8 cellular contexts compared by ENCODE assay signal in the genomic region with DNA sequence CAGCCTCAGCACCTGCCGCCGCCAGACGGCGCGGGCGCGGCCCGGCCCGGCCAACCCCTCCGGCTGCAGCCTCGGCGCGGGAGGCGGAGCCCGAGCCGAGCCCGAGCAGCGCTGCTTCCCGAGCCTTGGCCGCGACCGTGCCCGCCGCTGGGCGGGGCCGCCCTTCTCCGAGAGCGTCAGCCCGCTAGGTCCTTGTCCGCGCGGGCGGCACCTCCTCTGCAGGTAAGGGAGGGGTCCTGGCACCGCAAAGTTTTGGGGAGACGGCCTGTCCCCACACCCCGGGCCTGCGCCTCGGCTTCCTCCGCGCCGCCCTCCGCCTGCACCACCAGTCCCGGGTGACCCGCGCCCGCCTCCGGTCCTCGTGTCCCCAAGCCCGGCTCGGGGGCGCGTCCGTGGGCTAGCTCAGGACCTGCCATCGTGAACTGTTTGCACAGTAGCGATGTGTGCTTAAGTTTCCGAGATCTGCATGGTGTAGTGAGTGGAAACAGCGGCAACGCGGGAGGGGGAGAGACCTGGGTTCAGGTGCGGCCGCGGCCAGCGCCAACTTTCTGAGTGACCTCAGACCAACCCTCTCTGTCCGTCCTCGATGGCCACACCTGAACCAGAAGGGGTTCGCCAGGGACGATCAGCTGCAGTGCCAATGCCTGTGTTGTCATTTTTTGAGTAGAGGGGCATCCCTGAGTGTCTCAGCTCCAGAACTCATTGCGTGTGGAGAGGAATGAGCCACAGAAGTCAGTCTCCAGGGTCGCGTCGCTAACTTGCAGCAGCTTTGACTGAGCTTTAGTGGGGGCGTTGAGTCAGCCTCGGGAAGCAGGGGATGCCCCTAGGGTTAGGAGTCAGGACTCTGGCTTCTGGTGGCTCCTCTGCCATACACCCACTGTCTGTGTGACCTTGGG. TPM values are rescaled to one million over a fixed set of nuclear protein-coding genes. Genes with fewer than 3 reads are reported as not detected.
DNase-seq lines count a peak whose midpoint lies in the region; ATAC-seq, FAIRE-seq and TF ChIP-seq lines count a peak whose summit lies in the region.

A gene with protein sequence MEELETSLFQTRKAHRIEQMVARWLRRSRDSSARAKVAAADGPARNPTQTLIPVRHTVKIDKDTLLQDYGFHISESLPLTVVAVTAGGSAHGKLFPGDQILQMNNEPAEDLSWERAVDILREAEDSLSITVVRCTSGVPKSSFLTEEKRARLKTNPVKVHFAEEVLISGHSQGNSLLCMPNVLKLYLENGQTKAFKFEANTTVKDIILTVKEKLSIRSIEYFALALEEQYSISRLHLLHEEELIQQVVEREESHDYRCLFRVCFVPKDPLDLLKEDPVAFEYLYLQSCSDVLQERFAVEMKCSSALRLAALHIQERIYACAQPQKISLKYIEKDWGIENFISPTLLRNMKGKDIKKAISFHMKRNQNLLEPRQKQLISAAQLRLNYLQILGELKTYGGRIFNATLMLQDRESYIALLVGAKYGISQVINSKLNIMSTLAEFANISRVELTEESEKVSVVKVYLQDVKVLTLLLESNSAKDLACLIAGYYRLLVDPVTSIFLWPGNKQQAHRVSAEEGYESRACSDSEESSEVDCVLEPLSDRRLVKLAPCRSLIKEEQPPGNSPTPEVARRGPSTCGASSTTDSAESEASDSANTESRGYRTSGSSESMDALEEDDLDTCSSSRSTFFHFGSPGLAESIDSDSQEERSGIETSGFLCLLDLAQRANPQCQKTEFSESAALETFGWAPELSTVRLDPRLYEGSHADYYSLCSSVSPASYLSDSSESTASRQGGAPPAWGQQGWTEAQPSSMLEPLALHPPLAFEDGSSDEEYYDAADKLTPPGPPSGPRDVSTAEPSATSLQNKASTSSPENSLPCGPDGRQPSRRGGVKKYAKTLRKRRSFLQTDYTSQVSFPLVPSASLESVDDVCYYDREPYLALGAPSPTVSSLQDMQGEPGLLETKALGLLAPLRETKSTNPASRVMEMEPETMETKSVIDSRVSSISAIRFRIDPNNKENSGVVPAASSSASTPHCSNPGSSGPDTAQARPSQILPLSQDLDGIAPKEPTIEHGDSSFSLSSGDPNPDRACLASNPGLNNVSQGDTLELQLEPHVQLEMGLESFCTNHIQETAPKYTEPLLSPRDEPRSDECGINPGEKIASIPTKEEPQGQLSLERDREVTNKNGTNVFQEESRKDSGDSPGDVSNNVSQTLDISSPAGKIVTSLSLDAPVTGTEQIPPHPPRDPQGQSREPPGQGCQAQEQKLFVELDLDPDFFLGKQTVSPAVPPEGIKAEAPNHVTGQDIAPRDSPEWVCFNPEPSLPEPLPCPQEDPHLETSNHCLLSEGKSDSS (N-terminal part only) (plus strand): TSS at position 82 of the 896 bp plus-strand sequence. CDS start 41,688 bp downstream, outside the sequence.

- H3K4me3 ChIP-seq in GM12875 (ENCODE audit: low read depth, low read length) = peak within 1 kb of the TSS; percentile 48
- H3K4me3 ChIP-seq in HepG2 (replicated peaks in 1 of 3; ENCODE audit: insufficient read depth in 1 of 3, low read depth in 2 of 3, low read length in 3 of 3) = peak within 1 kb of the TSS; percentile 63 to 74 (median 68)

- H3K4me2 ChIP-seq in HepG2 (ENCODE audit: low read depth, low read length) = peak within 1 kb of the TSS; percentile 90

- peak within 1 kb of the TSS; percentile 69 for H3K4me3 Mint-ChIP-seq in HFFc6

- CTCF ChIA-PET in HepG2 (lab: Yijun Ruan, JAX; ENCODE audit: low intra/inter-chr PET ratio, low total read pairs) = no interaction called here

- no TSS peak for BruUV-seq in HepG2 (replicated peaks; lab: Mats Ljungman, UMichigan)

- in situ Hi-C loops in HepG2 (cut with HindIII; ENCODE audit: extremely low pct_ligation_motif_present, low pct_unique_long_range_greater_than_20kb) = no loop called here

- no peaks in the 10 kb centered on the region for H3K36me3 ChIP-seq in HepG2 (replicated peaks in 1 of 2; ENCODE audit: control insufficient read depth in 1 of 2, insufficient read depth in 2 of 2, low read length in 2 of 2)

- TF ChIP-seq RAD21 in HepG2 (CRISPR knock-in tag; IDR thresholded peaks at IDR 0.05) = no peak

- no peaks in the 10 kb centered on the region for H3K79me2 ChIP-seq in HepG2 (ENCODE audit: insufficient read depth, low read length)

- 0 out of 2 replicates have a peak, but pooled peaks cover 4% of the 10 kb centered on the region for H3K4me1 Mint-ChIP-seq in HFFc6 (ENCODE audit: low read depth)

- TF ChIP-seq POLR2A in HepG2 (IDR thresholded peaks at IDR 0.05; ENCODE audit: insufficient read depth in 1 of 2, low read depth in 2 of 2, low read length in 2 of 2) = no peak

- ATAC-seq in activated CD4-positive, CD25-positive, alpha-beta regulatory T cell treated with anti-CD3 and anti-CD28 coated beads, Interleukin-2, amount 50 U/mL, for 24 hours = peak; percentile 84 to 91
- peak; percentile 98 for ATAC-seq in HepG2

- H3K27ac ChIP-seq in cingulate gyrus (ENCODE audit: low read depth, low read length) (peak within 1 kb of the TSS; percentile 39), HepG2 (ENCODE audit: extremely low read length, insufficient read depth, low read length) (no peak within 1 kb of the TSS)

- no peaks in the 10 kb centered on the region for H3K9me3 Mint-ChIP-seq in HFFc6

- intact Hi-C loops in HepG2 (cut with micrococcal nuclease; ENCODE audit: unreplicated experiment) (loop anchor here (1.0 kb wide), 1 partner anchor 169 kb away; no protein-coding TSS in a partner anchor), posterior vena cava (cut with DNase I) (no loop called here)

- H3K27me3 ChIP-seq in HepG2 (ENCODE audit: control insufficient read depth in 1 of 2, insufficient read depth in 2 of 2, low read length in 2 of 2) = peaks cover 11 to 86% of the 10 kb centered on the region in 2 experiments

- peaks cover 52% of the 10 kb centered on the region for H3K27me3 Mint-ChIP-seq in HFFc6 (ENCODE audit: insufficient read depth)

- no peaks in the 10 kb centered on the region for H3K9me3 ChIP-seq in HepG2 (ENCODE audit: low read length)

- H3K36me3 Mint-ChIP-seq in HFFc6 (ENCODE audit: low read depth) = no peaks in the 10 kb centered on the region

- DNase-seq in HFFc6 (no peak), NCI-H146 (lab: John Stamatoyannopoulos, UW) (peak; percentile 87), HepG2 (ENCODE audit: low spot score) (peak; percentile 17), posterior vena cava (ENCODE audit: low spot score) (no peak)
- DNase-seq in stimulated activated CD4-positive, alpha-beta T cell treated with anti-CD3 and anti-CD28 coated beads, Interleukin-4, amount 100 ng/mL, for 4 hours = peak; percentile 41 to 62

- no peak within 1 kb of the TSS for H2AFZ ChIP-seq in HepG2 (ENCODE audit: low read length)

- TF ChIP-seq EP300 in HepG2 (IDR thresholded peaks at IDR 0.05; ENCODE audit: low read depth in 2 of 2, low read length in 2 of 2) (no peak), HepG2 (CRISPR knock-in tag; IDR thresholded peaks at IDR 0.05; ENCODE audit: borderline replicate concordance) (no peak)

- H3K9ac ChIP-seq in HepG2 (ENCODE audit: insufficient read depth, low read depth, low read length) = peak within 1 kb of the TSS; percentile 10; the same call in 1 of the 2 replicates

- POLR2A ChIA-PET in HepG2 (lab: Yijun Ruan, JAX) = no interaction called here

- WGBS in HepG2 (ENCODE audit: low lambda C conversion rate) = 1% methylated on average over 13 of the region's 73 CpGs

- peaks cover 10% of the 10 kb centered on the region for H3K4me1 ChIP-seq in HepG2 (ENCODE audit: insufficient read depth, low read length)

- H3K27ac Mint-ChIP-seq in HFFc6 = no peak within 1 kb of the TSS

- TF ChIP-seq CTCF in GM12875 (IDR thresholded peaks at IDR 0.05; ENCODE audit: borderline replicate concordance, insufficient read depth, low read depth, low read length) (no peak), HFFc6 (IDR thresholded peaks at IDR 0.05) (no peak), HepG2 (CRISPR knock-in tag; IDR thresholded peaks at IDR 0.05) (0 out of 2 replicates have a peak, but pooled peaks have one; percentile 7)

- no peak for FAIRE-seq in HepG2 (lab: Jason Lieb, UNC)

- no peaks in the 10 kb centered on the region for H4K20me1 ChIP-seq in HepG2 (ENCODE audit: insufficient read depth, low read length)

TF ChIP-seq in HepG2, 621 proteins besides CTCF, POLR2A, EP300 and RAD21 (continues in another document):
- TF ChIP-seq, protein P1, sequence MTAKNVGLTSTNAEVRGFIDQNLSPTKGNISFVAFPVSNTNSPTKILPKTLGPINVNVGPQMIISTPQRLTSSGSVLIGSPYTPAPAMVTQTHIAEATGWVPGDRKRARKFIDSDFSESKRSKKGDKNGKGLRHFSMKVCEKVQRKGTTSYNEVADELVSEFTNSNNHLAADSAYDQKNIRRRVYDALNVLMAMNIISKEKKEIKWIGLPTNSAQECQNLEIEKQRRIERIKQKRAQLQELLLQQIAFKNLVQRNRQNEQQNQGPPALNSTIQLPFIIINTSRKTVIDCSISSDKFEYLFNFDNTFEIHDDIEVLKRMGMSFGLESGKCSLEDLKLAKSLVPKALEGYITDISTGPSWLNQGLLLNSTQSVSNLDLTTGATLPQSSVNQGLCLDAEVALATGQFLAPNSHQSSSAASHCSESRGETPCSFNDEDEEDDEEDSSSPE (CRISPR knock-in tag; IDR thresholded peaks at IDR 0.05) = no peak

RNA-seq across cellular contexts. Expression of the gene that starts here (rescaled TPM):
- not detected for total RNA-seq in HFFc6 (2021; fragmentation: NEBNext Ultra II Directional; extraction: Animal tissue kit (Norgen Biotek cat#: 25700))
- total RNA-seq in HepG2 (2016; rRNA removed; fragmentation: Illumina TruSeq; extraction: Trizol) (not detected in 2 replicates), posterior vena cava (under 1 TPM in 1 of 2 donors, not detected in 1; 0.05 TPM)
- total RNA-seq in HepG2 (2016; cell fraction: cytosol; rRNA removed; fragmentation: Illumina TruSeq; extraction: Trizol; ENCODE audit: low read depth) = not detected in 2 replicates
- total RNA-seq in HepG2 (2016; cell fraction: insoluble cytoplasmic fraction; rRNA removed; fragmentation: Illumina TruSeq; extraction: Trizol) = not detected in 2 replicates
- total RNA-seq in HepG2 (2016; cell fraction: membrane; rRNA removed; fragmentation: Illumina TruSeq; extraction: Trizol) = not detected in 2 replicates
- not detected in 2 replicates for total RNA-seq in HepG2 (2016; cell fraction: nucleus; rRNA removed; fragmentation: Illumina TruSeq; extraction: Trizol)
- not detected in 2 replicates for polyA plus RNA-seq in HepG2 (2011; rRNA removed)
- not detected in 2 replicates for polyA plus RNA-seq in HepG2 (2011; cell fraction: cytosol; rRNA removed)
- polyA plus RNA-seq in HepG2 (2011; cell fraction: nucleus; rRNA removed) = not detected in 2 replicates
- polyA plus RNA-seq in HepG2 (2012) = not detected in 2 replicates
- not detected in 2 replicates for polyA plus RNA-seq in HepG2 (2016; cell fraction: cytosol; fragmentation: Illumina TruSeq; extraction: Trizol; ENCODE audit: low read depth)
- not detected in 2 replicates for polyA plus RNA-seq in HepG2 (2016; cell fraction: insoluble cytoplasmic fraction; fragmentation: Illumina TruSeq; extraction: Trizol; ENCODE audit: low read depth)
- polyA plus RNA-seq in HepG2 (2016; cell fraction: membrane; fragmentation: Illumina TruSeq; extraction: Trizol; ENCODE audit: low read depth) = not detected in 2 replicates
- not detected in 2 replicates for polyA plus RNA-seq in HepG2 (2016; cell fraction: nucleus; fragmentation: Illumina TruSeq; extraction: Trizol; ENCODE audit: insufficient read depth, low read depth)
- 0.04 TPM in 1 of 2 replicates, not detected in the other for polyA minus RNA-seq in HepG2 (2011; rRNA and poly(A)+ RNA removed; ENCODE audit: low replicate concordance)
- not detected in 2 replicates for polyA minus RNA-seq in HepG2 (2011; cell fraction: cytosol; rRNA and poly(A)+ RNA removed)
- polyA minus RNA-seq in HepG2 (2011; cell fraction: nucleus; rRNA and poly(A)+ RNA removed) = not detected in 2 replicates

Comparison
In these comparisons a context has a peak if more than half of its experiments do, and no peak if none do; other contexts are left out.
1. Peak in DNase-seq, ATAC-seq, H3K4me3 ChIP-seq, H3K9ac ChIP-seq and H3K4me2 ChIP-seq in HepG2; RNA of the gene not detected or under 1 TPM.
2. DNase-seq: peak in NCI-H146 (single experiment) and stimulated activated CD4-positive, alpha-beta T cell treated with anti-CD3 and anti-CD28 coated beads, Interleukin-4, amount 100 ng/mL, for 4 hours (2 of 2); none in HFFc6 (single experiment) and posterior vena cava (single experiment).